Comparison of ENCODE assay signal across 24 cellular contexts in the genomic region with DNA sequence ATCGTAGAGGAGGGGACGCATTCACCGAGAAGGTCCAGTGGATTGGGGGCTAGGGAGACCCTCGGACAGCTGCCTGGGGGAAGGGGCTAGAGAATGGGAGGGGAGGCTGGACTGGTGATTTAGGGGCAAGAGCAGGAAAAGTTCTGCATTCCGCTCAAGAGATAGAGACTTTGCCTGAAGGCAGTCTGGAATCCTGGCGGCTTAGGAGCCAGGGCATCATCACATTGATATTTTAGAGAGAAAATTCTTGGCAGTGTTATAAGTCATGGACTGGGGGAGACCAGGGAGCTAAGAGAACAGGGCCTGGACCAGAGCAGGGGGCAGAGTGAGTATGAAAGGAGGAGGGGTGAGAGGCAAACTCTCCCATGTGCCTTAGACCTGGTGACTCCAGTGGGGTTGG. TPM values are rescaled to one million over a fixed set of nuclear protein-coding genes. Genes with fewer than 3 reads are reported as not detected.
A peak's percentile ranks its signal among the peaks of the same experiment; 100 is the strongest.
DNase-seq lines count a peak whose midpoint lies in the region; ATAC-seq lines count a peak whose summit lies in the region.
"Had no signal": no experiment of that assay in that cellular context is flagged by ENCODE, and none has a peak within 500 bp of the region (broad histone marks: within the 10 kb centered on the region; RNA-seq: fewer than 3 reads in every experiment).

No MANE protein-coding gene starts in this region.

- no peaks in the 10 kb centered on the region for H3K9me3 Mint-ChIP-seq in activated naive CD8-positive, alpha-beta T cell treated with anti-CD3 and anti-CD28 coated beads, Interleukin-2, amount 10 ng/mL, durations not matched to agents 7 days and 5 days
- H3K9me3 Mint-ChIP-seq in activated naive CD8-positive, alpha-beta T cell treated with anti-CD3 and anti-CD28 coated beads for 36 hours: no peaks in the 10 kb centered on the region
- no peaks in the 10 kb centered on the region for H3K9me3 Mint-ChIP-seq in activated T-helper 1 cell treated with anti-CD3 and anti-CD28 coated beads, Interleukin-12 subunit alpha, Interleukin-12 subunit beta, Interleukin-2, Interleukin-4 antibody, amounts not matched to agents 30 ng/mL and 10 ng/mL and 1 ng/mL, durations not matched to agents 14 hours and 24 hours and 36 hours
- H3K9me3 Mint-ChIP-seq in naive thymus-derived CD8-positive, alpha-beta T cell: no peaks in the 10 kb centered on the region
- H3K9me3 Mint-ChIP-seq: activated naive CD4-positive, alpha-beta T cell treated with anti-CD3 and anti-CD28 coated beads, Interleukin-2, amount 10 ng/mL, durations not matched to agents 7 days and 5 days; memory B cell; naive B cell had no signal

- H3K27ac Mint-ChIP-seq in activated naive CD8-positive, alpha-beta T cell treated with anti-CD3 and anti-CD28 coated beads, Interleukin-2, amount 10 ng/mL, durations not matched to agents 7 days and 5 days: peak overlapping the region; percentile 23
- H3K27ac Mint-ChIP-seq in activated naive CD8-positive, alpha-beta T cell treated with anti-CD3 and anti-CD28 coated beads for 36 hours: no peak overlapping the region
- peak overlapping the region; percentile 35 for H3K27ac Mint-ChIP-seq in activated T-helper 1 cell treated with anti-CD3 and anti-CD28 coated beads, Interleukin-12 subunit alpha, Interleukin-12 subunit beta, Interleukin-2, Interleukin-4 antibody, amounts not matched to agents 30 ng/mL and 10 ng/mL and 1 ng/mL, durations not matched to agents 14 hours and 24 hours and 36 hours
- H3K27ac Mint-ChIP-seq in naive thymus-derived CD8-positive, alpha-beta T cell: peak overlapping the region in 7 of 10 donors; percentile 7 to 74 (median 51)
- H3K27ac Mint-ChIP-seq: activated CD4-positive, alpha-beta T cell treated with anti-CD3 and anti-CD28 coated beads for 36 hours; activated naive CD4-positive, alpha-beta T cell treated with anti-CD3 and anti-CD28 coated beads, Interleukin-2, amount 10 ng/mL, durations not matched to agents 7 days and 5 days; memory B cell had no signal

- H3K4me3 Mint-ChIP-seq in activated naive CD8-positive, alpha-beta T cell treated with anti-CD3 and anti-CD28 coated beads, Interleukin-2, amount 10 ng/mL, durations not matched to agents 7 days and 5 days: no peak overlapping the region
- H3K4me3 Mint-ChIP-seq in activated naive CD8-positive, alpha-beta T cell treated with anti-CD3 and anti-CD28 coated beads for 36 hours: no peak overlapping the region
- no peak overlapping the region for H3K4me3 Mint-ChIP-seq in activated T-helper 1 cell treated with anti-CD3 and anti-CD28 coated beads, Interleukin-12 subunit alpha, Interleukin-12 subunit beta, Interleukin-2, Interleukin-4 antibody, amounts not matched to agents 30 ng/mL and 10 ng/mL and 1 ng/mL, durations not matched to agents 14 hours and 24 hours and 36 hours
- no peak overlapping the region for H3K4me3 Mint-ChIP-seq in naive thymus-derived CD8-positive, alpha-beta T cell
- H3K4me3 Mint-ChIP-seq: activated CD4-positive, alpha-beta T cell treated with anti-CD3 and anti-CD28 coated beads for 36 hours; activated naive CD4-positive, alpha-beta T cell treated with anti-CD3 and anti-CD28 coated beads, Interleukin-2, amount 10 ng/mL, durations not matched to agents 7 days and 5 days; memory B cell; naive B cell had no signal

- ATAC-seq in activated naive CD8-positive, alpha-beta T cell treated with anti-CD3 and anti-CD28 coated beads, Interleukin-2, amount 10 ng/mL, durations not matched to agents 7 days and 5 days (ENCODE audit: low read depth): no peak
- no peak for ATAC-seq in naive thymus-derived CD8-positive, alpha-beta T cell
- no peak for ATAC-seq in HG03457 (IDR thresholded peaks at IDR 0.05; ENCODE audit: unreplicated experiment)
- ATAC-seq: A549; activated CD4-positive, alpha-beta T cell treated with anti-CD3 and anti-CD28 coated beads for 36 hours; left cardiac atrium had no signal

- H3K27me3 Mint-ChIP-seq in activated naive CD8-positive, alpha-beta T cell treated with anti-CD3 and anti-CD28 coated beads, Interleukin-2, amount 10 ng/mL, durations not matched to agents 7 days and 5 days: no peaks in the 10 kb centered on the region
- H3K27me3 Mint-ChIP-seq in activated naive CD8-positive, alpha-beta T cell treated with anti-CD3 and anti-CD28 coated beads for 36 hours: no peaks in the 10 kb centered on the region
- no peaks in the 10 kb centered on the region for H3K27me3 Mint-ChIP-seq in activated T-helper 1 cell treated with anti-CD3 and anti-CD28 coated beads, Interleukin-12 subunit alpha, Interleukin-12 subunit beta, Interleukin-2, Interleukin-4 antibody, amounts not matched to agents 30 ng/mL and 10 ng/mL and 1 ng/mL, durations not matched to agents 14 hours and 24 hours and 36 hours (ENCODE audit: insufficient read depth)
- H3K27me3 Mint-ChIP-seq in naive thymus-derived CD8-positive, alpha-beta T cell: no peaks in the 10 kb centered on the region
- H3K27me3 Mint-ChIP-seq: activated CD4-positive, alpha-beta T cell treated with anti-CD3 and anti-CD28 coated beads for 36 hours; activated naive CD4-positive, alpha-beta T cell treated with anti-CD3 and anti-CD28 coated beads, Interleukin-2, amount 10 ng/mL, durations not matched to agents 7 days and 5 days; memory B cell; naive B cell had no signal

- H3K4me1 Mint-ChIP-seq in activated naive CD8-positive, alpha-beta T cell treated with anti-CD3 and anti-CD28 coated beads, Interleukin-2, amount 10 ng/mL, durations not matched to agents 7 days and 5 days: peaks cover 37% of the 10 kb centered on the region
- H3K4me1 Mint-ChIP-seq in activated naive CD8-positive, alpha-beta T cell treated with anti-CD3 and anti-CD28 coated beads for 36 hours: peaks cover 43% of the 10 kb centered on the region
- peaks cover 56% of the 10 kb centered on the region for H3K4me1 Mint-ChIP-seq in activated T-helper 1 cell treated with anti-CD3 and anti-CD28 coated beads, Interleukin-12 subunit alpha, Interleukin-12 subunit beta, Interleukin-2, Interleukin-4 antibody, amounts not matched to agents 30 ng/mL and 10 ng/mL and 1 ng/mL, durations not matched to agents 14 hours and 24 hours and 36 hours (ENCODE audit: low read depth)
- peaks cover 35 to 68% (median 60%) of the 10 kb centered on the region in 4 donors for H3K4me1 Mint-ChIP-seq in naive thymus-derived CD8-positive, alpha-beta T cell

- intact Hi-C loops in activated T-helper 1 cell treated with anti-CD3 and anti-CD28 coated beads, Interleukin-12 subunit alpha, Interleukin-12 subunit beta, Interleukin-2, Interleukin-4 antibody, amounts not matched to agents 30 ng/mL and 10 ng/mL and 1 ng/mL, durations not matched to agents 14 hours and 24 hours and 36 hours (cut with micrococcal nuclease): no loop called here

- no peak for DNase-seq in activated naive CD8-positive, alpha-beta T cell treated with anti-CD3 and anti-CD28 coated beads, Interleukin-2, amount 10 ng/mL, durations not matched to agents 7 days and 5 days
- no peak for DNase-seq in activated naive CD8-positive, alpha-beta T cell treated with anti-CD3 and anti-CD28 coated beads for 36 hours
- no peak for DNase-seq in activated T-helper 1 cell treated with anti-CD3 and anti-CD28 coated beads, Interleukin-12 subunit alpha, Interleukin-12 subunit beta, Interleukin-2, Interleukin-4 antibody, amounts not matched to agents 30 ng/mL and 10 ng/mL and 1 ng/mL, durations not matched to agents 14 hours and 24 hours and 36 hours (ENCODE audit: low spot score)
- DNase-seq in naive thymus-derived CD8-positive, alpha-beta T cell: no peak
- DNase-seq in NOMO-1 (lab: John Stamatoyannopoulos, UW; ENCODE audit: unreplicated experiment in 2 of 2): no peak
- DNase-seq in NCI-H524 (lab: John Stamatoyannopoulos, UW): no peak
- no peak for DNase-seq in activated CD8-positive, alpha-beta memory T cell treated with anti-CD3 and anti-CD28 coated beads, Interleukin-2, amount 50 U/mL, for 48 hours
- DNase-seq: activated CD4-positive, alpha-beta T cell treated with anti-CD3 and anti-CD28 coated beads for 36 hours; activated naive CD4-positive, alpha-beta T cell treated with anti-CD3 and anti-CD28 coated beads, Interleukin-2, amount 10 ng/mL, durations not matched to agents 7 days and 5 days; activated T-cell treated with anti-CD3 and anti-CD28 coated beads, Interleukin-2, amount 50 U/mL, for 48 hours; DMS79 treated with DMSO at 0.1 percent for 48 hours; glutamatergic neuron; Kasumi-1; left cardiac atrium; naive B cell; NCI-H1048; NCI-H1694 treated with DMSO at 0.1 percent for 48 hours; NCI-H2171 treated with DMSO at 0.1 percent for 48 hours; NCI-H526; Peyer's patch; posterior cingulate gyrus had no signal

- peaks cover 20% of the 10 kb centered on the region for H3K36me3 Mint-ChIP-seq in activated naive CD8-positive, alpha-beta T cell treated with anti-CD3 and anti-CD28 coated beads, Interleukin-2, amount 10 ng/mL, durations not matched to agents 7 days and 5 days
- H3K36me3 Mint-ChIP-seq in activated naive CD8-positive, alpha-beta T cell treated with anti-CD3 and anti-CD28 coated beads for 36 hours: peaks cover 6% of the 10 kb centered on the region
- peaks cover 38% of the 10 kb centered on the region for H3K36me3 Mint-ChIP-seq in activated T-helper 1 cell treated with anti-CD3 and anti-CD28 coated beads, Interleukin-12 subunit alpha, Interleukin-12 subunit beta, Interleukin-2, Interleukin-4 antibody, amounts not matched to agents 30 ng/mL and 10 ng/mL and 1 ng/mL, durations not matched to agents 14 hours and 24 hours and 36 hours (ENCODE audit: low read depth)
- peaks cover 0 to 30% (median 0%) of the 10 kb centered on the region in 3 donors for H3K36me3 Mint-ChIP-seq in naive thymus-derived CD8-positive, alpha-beta T cell

- POLR2A ChIA-PET in activated naive CD8-positive, alpha-beta T cell treated with anti-CD3 and anti-CD28 coated beads, Interleukin-2, amount 10 ng/mL, durations not matched to agents 7 days and 5 days (lab: Charles Lee): no interaction called here
- POLR2A ChIA-PET in naive thymus-derived CD8-positive, alpha-beta T cell (lab: Charles Lee): no interaction called here

RNA-seq across cellular contexts. Expression of gene MSI2, which starts 35.8 kb away (rescaled TPM):
- total RNA-seq in activated naive CD8-positive, alpha-beta T cell treated with anti-CD3 and anti-CD28 coated beads, Interleukin-2, amount 10 ng/mL, durations not matched to agents 7 days and 5 days: 100 to 1,000 TPM; 113 to 114 TPM
- total RNA-seq in activated naive CD8-positive, alpha-beta T cell treated with anti-CD3 and anti-CD28 coated beads for 36 hours: 10 to 100 TPM; 48.0 to 49.4 TPM
- total RNA-seq in activated T-helper 1 cell treated with anti-CD3 and anti-CD28 coated beads, Interleukin-12 subunit alpha, Interleukin-12 subunit beta, Interleukin-2, Interleukin-4 antibody, amounts not matched to agents 30 ng/mL and 10 ng/mL and 1 ng/mL, durations not matched to agents 14 hours and 24 hours and 36 hours: 272 and 278 TPM in 2 replicates
- total RNA-seq in naive thymus-derived CD8-positive, alpha-beta T cell: 100 to 1,000 TPM; 122 to 136 TPM
- 1 to 10 TPM; 2.5 to 4.9 (median 3.8) TPM for polyA plus RNA-seq in naive thymus-derived CD8-positive, alpha-beta T cell
